Comparison of ENCODE assay signal across 19 cellular contexts in genomic region chr3:139283301-139283700, GRCh38.
A peak's percentile ranks its signal among the peaks of the same experiment; 100 is the strongest.
DNase-seq lines count a peak whose midpoint lies in the region; ATAC-seq and TF ChIP-seq lines count a peak whose summit lies in the region.
"Had no signal": no experiment of that assay in that cellular context is flagged by ENCODE, and none has a peak within 500 bp of the region (broad histone marks: within the 10 kb centered on the region; RNA-seq: fewer than 3 reads in every experiment).

No MANE protein-coding gene starts in this region.

- H2BK12ac ChIP-seq in mesenchymal stem cell (ENCODE audit: low read length in 2 of 2) (no peak overlapping the region), neuronal stem cell (ENCODE audit: low read length) (no peak overlapping the region), trophoblast cell (ENCODE audit: low read length) (no peak overlapping the region)

- H2BK20ac ChIP-seq in IMR-90 (ENCODE audit: low read depth, low read length): no peak overlapping the region

- H4K8ac ChIP-seq in IMR-90 (ENCODE audit: low read depth in 2 of 2, low read length in 2 of 2) (no peak overlapping the region), mesenchymal stem cell (ENCODE audit: low read length) (peak overlapping the region; percentile 14), neuronal stem cell (ENCODE audit: low read depth, low read length) (no peak overlapping the region), trophoblast cell (ENCODE audit: low read depth, low read length) (no peak overlapping the region)

- H2BK5ac ChIP-seq in IMR-90 (ENCODE audit: low read depth, low read length, poor library complexity, severe bottlenecking) (no peak overlapping the region), mesenchymal stem cell (ENCODE audit: low read depth, low read length, poor library complexity, severe bottlenecking) (no peak overlapping the region), neuronal stem cell (ENCODE audit: low read length) (no peak overlapping the region), trophoblast cell (ENCODE audit: low read depth, low read length, poor library complexity) (no peak overlapping the region)

- no peak overlapping the region for H2AFZ ChIP-seq in HCT116 (ENCODE audit: low read depth, low read length, poor library complexity, severe bottlenecking)
- H2AFZ ChIP-seq in IMR-90 (replicated peaks; ENCODE audit: low read length, poor library complexity): no peak overlapping the region
- no peak overlapping the region for H2AFZ ChIP-seq in mesenchymal stem cell (ENCODE audit: low read depth, low read length)
- no peak overlapping the region for H2AFZ ChIP-seq in neuronal stem cell (ENCODE audit: low read length)
- H2AFZ ChIP-seq in trophoblast cell (ENCODE audit: insufficient read depth, low read length, poor library complexity): no peak overlapping the region

- TF ChIP-seq POLR2A in HCT116 (IDR thresholded peaks at IDR 0.05; ENCODE audit: borderline replicate concordance, extremely low read depth, insufficient read depth, insufficient read length): no peak
- TF ChIP-seq POLR2A in IMR-90 (IDR thresholded peaks at IDR 0.05; ENCODE audit: low read depth, low read length): no peak

- H4K5ac ChIP-seq in IMR-90 (ENCODE audit: low read depth, low read length): no peak overlapping the region

- dilution Hi-C loops in IMR-90 (cut with HindIII; ENCODE audit: low sequenced_read_pairs, unreplicated experiment): no loop called here

- H2BK120ac ChIP-seq in IMR-90 (ENCODE audit: low read depth, low read length) (no peak overlapping the region), mesenchymal stem cell (ENCODE audit: low read depth, low read length) (no peak overlapping the region), neuronal stem cell (ENCODE audit: low read depth, low read length) (no peak overlapping the region), trophoblast cell (ENCODE audit: insufficient read depth, low read length, poor library complexity) (no peak overlapping the region)

- no peak for TF ChIP-seq CTCF in HCT116 (IDR thresholded peaks at IDR 0.05 in 2 of 3, conservative IDR thresholded peaks at IDR 0.05 in 1 of 3; ENCODE audit: borderline replicate concordance in 1 of 3, insufficient read depth in 1 of 3, low read depth in 2 of 3, low read length in 2 of 3)
- TF ChIP-seq CTCF in IMR-90 (conservative IDR thresholded peaks at IDR 0.05; ENCODE audit: low read depth, low read length): no peak
- TF ChIP-seq CTCF in foreskin fibroblast (IDR thresholded peaks at IDR 0.05; ENCODE audit: low read depth, low read length): no peak

- H3K79me2 ChIP-seq in HCT116 (ENCODE audit: insufficient read depth, low read length) (no peaks in the 10 kb centered on the region), trophoblast cell (ENCODE audit: control insufficient read depth, insufficient read depth, low read length, poor library complexity) (no peaks in the 10 kb centered on the region)

- H3K4ac ChIP-seq in IMR-90 (ENCODE audit: low read depth, low read length): no peak overlapping the region
- no peak overlapping the region for H3K4ac ChIP-seq in mesenchymal stem cell (ENCODE audit: low read depth in 1 of 2, low read length in 2 of 2)
- no peak overlapping the region for H3K4ac ChIP-seq in neuronal stem cell (ENCODE audit: low read length)
- no peak overlapping the region for H3K4ac ChIP-seq in trophoblast cell (ENCODE audit: low read depth, low read length)

- no peak overlapping the region for H3K56ac ChIP-seq in IMR-90 (ENCODE audit: extremely low read depth, insufficient read depth, low read length)

- no peaks in the 10 kb centered on the region; the same call in 1 of the 2 replicates for H3K9me1 ChIP-seq in IMR-90 (ENCODE audit: insufficient read depth, low read length)

- H3K23ac ChIP-seq in IMR-90 (ENCODE audit: low read depth, low read length): no peak overlapping the region
- no peak overlapping the region for H3K23ac ChIP-seq in mesenchymal stem cell (ENCODE audit: low read length in 2 of 2)
- H3K23ac ChIP-seq in neuronal stem cell (ENCODE audit: low read depth, low read length, poor library complexity): no peak overlapping the region
- H3K23ac ChIP-seq in trophoblast cell (ENCODE audit: low read length): no peak overlapping the region

- H3K27ac ChIP-seq in HCT116 (ENCODE audit: low read depth, low read length) (no peak overlapping the region), IMR-90 (ENCODE audit: insufficient read depth, low read length) (no peak overlapping the region), mesenchymal stem cell (ENCODE audit: low read length, poor library complexity, severe bottlenecking) (no peak overlapping the region), neuronal stem cell (replicated peaks; ENCODE audit: low read length) (no peak overlapping the region), trophoblast cell (ENCODE audit: low read depth, low read length) (no peak overlapping the region)

- no peak overlapping the region for H3K4me2 ChIP-seq in HCT116 (ENCODE audit: low read length)
- H3K4me2 ChIP-seq in IMR-90 (ENCODE audit: low read depth, low read length): no peak overlapping the region
- no peak overlapping the region for H3K4me2 ChIP-seq in mesenchymal stem cell (ENCODE audit: low read length, poor library complexity, severe bottlenecking)
- no peak overlapping the region for H3K4me2 ChIP-seq in neuronal stem cell (ENCODE audit: insufficient read depth, low read length, poor library complexity, severe bottlenecking)
- H3K4me2 ChIP-seq in trophoblast cell (ENCODE audit: low read length): no peak overlapping the region

- H3K27me3 ChIP-seq in HCT116 (ENCODE audit: insufficient read depth, low read length): no peaks in the 10 kb centered on the region
- H3K27me3 ChIP-seq in IMR-90 (ENCODE audit: control insufficient read depth, insufficient read depth, low read length): peaks cover 3% of the 10 kb centered on the region; the same call in 1 of the 2 replicates
- H3K27me3 ChIP-seq in mesenchymal stem cell (ENCODE audit: control insufficient read depth in 1 of 2, insufficient read depth in 1 of 2, low read length in 2 of 2): no peaks in the 10 kb centered on the region
- peaks cover 0 to 2% (median 0%) of the 10 kb centered on the region in 3 experiments for H3K27me3 ChIP-seq in neuronal stem cell (ENCODE audit: control insufficient read depth in 3 of 3, insufficient read depth in 3 of 3, low read depth in 1 of 3, low read length in 3 of 3)
- H3K27me3 ChIP-seq in HAP-1 (ENCODE audit: low read depth): no peaks in the 10 kb centered on the region
- no peaks in the 10 kb centered on the region for H3K27me3 ChIP-seq in trophoblast cell (ENCODE audit: insufficient read depth, low read length)
- H3K27me3 ChIP-seq: BE2C had no signal

- no CpG with 5 or more reads among the region's 4 CpGs for WGBS in IMR-90 (ENCODE audit: extremely low coverage in 2 of 2, insufficient read length in 1 of 2), 2 experiments
- 79% methylated on average over 4 of the region's 4 CpGs for WGBS in mesenchymal stem cell
- WGBS in neuronal stem cell (ENCODE audit: extremely low coverage in 2 of 2, insufficient read length in 2 of 2, insufficient replicate concordance in 1 of 2), 2 donors: no CpG with 5 or more reads among the region's 4 CpGs
- WGBS in trophoblast cell (ENCODE audit: extremely low coverage, insufficient coverage, insufficient read length): no CpG with 5 or more reads among the region's 4 CpGs

- H3K9ac ChIP-seq in HCT116 (ENCODE audit: low read length) (no peak overlapping the region), IMR-90 (ENCODE audit: low read depth, low read length) (no peak overlapping the region), mesenchymal stem cell (ENCODE audit: low read length) (no peak overlapping the region), neuronal stem cell (ENCODE audit: low read depth, low read length, poor library complexity) (no peak overlapping the region), trophoblast cell (ENCODE audit: low read length) (no peak overlapping the region)

- H3K9me3 ChIP-seq in HCT116 (ENCODE audit: control insufficient read depth in 1 of 2, insufficient read depth in 1 of 2, low read depth in 1 of 2, low read length in 2 of 2) (no peaks in the 10 kb centered on the region), IMR-90 (ENCODE audit: control insufficient read depth, insufficient read depth, low read length) (no peaks in the 10 kb centered on the region), mesenchymal stem cell (ENCODE audit: control insufficient read depth, low read length) (no peaks in the 10 kb centered on the region), neuronal stem cell (replicated peaks in 1 of 2; ENCODE audit: control insufficient read depth in 2 of 2, insufficient read depth in 1 of 2, low read depth in 1 of 2, low read length in 2 of 2) (no peaks in the 10 kb centered on the region), HAP-1 (no peaks in the 10 kb centered on the region), trophoblast cell (ENCODE audit: insufficient read depth, low read depth, low read length) (peaks cover 4% of the 10 kb centered on the region)
- H3K9me3 ChIP-seq: BE2C had no signal

- TF ChIP-seq RAD21 in HCT116 (IDR thresholded peaks at IDR 0.05; ENCODE audit: low read depth): no peak
- TF ChIP-seq RAD21 in IMR-90 (IDR thresholded peaks at IDR 0.05; ENCODE audit: low read length): no peak

- no peaks in the 10 kb centered on the region for H3K36me3 ChIP-seq in HCT116 (ENCODE audit: control insufficient read depth in 1 of 2, insufficient read depth in 2 of 2, low read length in 2 of 2)
- H3K36me3 ChIP-seq in IMR-90 (ENCODE audit: control insufficient read depth, insufficient read depth, low read length): no peaks in the 10 kb centered on the region
- H3K36me3 ChIP-seq in mesenchymal stem cell (ENCODE audit: control insufficient read depth in 1 of 2, insufficient read depth in 2 of 2, low read depth in 1 of 2, low read length in 2 of 2): no peaks in the 10 kb centered on the region
- no peaks in the 10 kb centered on the region for H3K36me3 ChIP-seq in neuronal stem cell (replicated peaks in 1 of 2; ENCODE audit: control insufficient read depth in 2 of 2, insufficient read depth in 2 of 2, low read length in 2 of 2)
- H3K36me3 ChIP-seq in HAP-1 (replicated peaks): no peaks in the 10 kb centered on the region
- H3K36me3 ChIP-seq in trophoblast cell (ENCODE audit: control insufficient read depth in 1 of 2, insufficient read depth in 2 of 2, low read length in 2 of 2): no peaks in the 10 kb centered on the region
- H3K36me3 ChIP-seq: BE2C had no signal

- H3K18ac ChIP-seq in IMR-90 (ENCODE audit: low read depth, low read length) (no peak overlapping the region), mesenchymal stem cell (ENCODE audit: low read depth in 1 of 2, low read length in 2 of 2) (no peak overlapping the region), neuronal stem cell (ENCODE audit: low read length) (peak overlapping the region; percentile 62), trophoblast cell (ENCODE audit: low read length) (no peak overlapping the region)

- H3K4me1 ChIP-seq in HCT116 (ENCODE audit: control insufficient read depth in 1 of 2, insufficient read depth in 2 of 2, low read length in 2 of 2) (peaks cover 4 to 41% of the 10 kb centered on the region in 2 experiments; a peak in 2 of 4 replicates), IMR-90 (ENCODE audit: control insufficient read depth, insufficient read depth, low read length) (peaks cover under 1% of the 10 kb centered on the region; the same call in 1 of the 2 replicates), mesenchymal stem cell (ENCODE audit: control insufficient read depth, insufficient read depth, low read depth, low read length) (peaks cover 2% of the 10 kb centered on the region), neuronal stem cell (ENCODE audit: control insufficient read depth in 2 of 2, insufficient read depth in 1 of 2, low read depth in 1 of 2, low read length in 2 of 2) (no peaks in the 10 kb centered on the region), HAP-1 (no peaks in the 10 kb centered on the region), trophoblast cell (ENCODE audit: control insufficient read depth in 1 of 2, insufficient read depth in 2 of 2, low read length in 2 of 2) (no peaks in the 10 kb centered on the region)
- H3K4me1 ChIP-seq: BE2C had no signal

- H2BK15ac ChIP-seq in IMR-90 (ENCODE audit: low read depth, low read length) (no peak overlapping the region), mesenchymal stem cell (ENCODE audit: low read depth, poor library complexity, severe bottlenecking) (no peak overlapping the region), neuronal stem cell (ENCODE audit: low read length) (no peak overlapping the region)

- ATAC-seq in HCT116 (no peak), IMR-90 (ENCODE audit: low read depth) (no peak)
- ATAC-seq: GM12878 had no signal

- no peaks in the 10 kb centered on the region for H3K9me2 ChIP-seq in HCT116 (ENCODE audit: insufficient read depth)

- no peak overlapping the region for H3K4me3 ChIP-seq in HCT116 (replicated peaks in 1 of 2; ENCODE audit: low read depth in 1 of 2, low read length in 2 of 2)
- no peak overlapping the region for H3K4me3 ChIP-seq in IMR-90 (ENCODE audit: insufficient read depth, low read depth, low read length)
- H3K4me3 ChIP-seq in mesenchymal stem cell (ENCODE audit: insufficient read depth in 1 of 2, low read depth in 1 of 2, low read length in 2 of 2): no peak overlapping the region
- H3K4me3 ChIP-seq in neuronal stem cell (ENCODE audit: low read length in 2 of 2): no peak overlapping the region
- no peak overlapping the region for H3K4me3 ChIP-seq in HAP-1
- H3K4me3 ChIP-seq in foreskin fibroblast (ENCODE audit: low read depth in 1 of 2, low read length in 2 of 2): peak overlapping the region in 1 of 2 donors; percentile 38
- H3K4me3 ChIP-seq in trophoblast cell (ENCODE audit: low read depth, low read length): no peak overlapping the region
- H3K4me3 ChIP-seq: GM12878 had no signal

- in situ Hi-C loops in IMR-90 (cut with MboI; ENCODE audit: low sequenced_read_pairs): no loop called here
- in situ Hi-C loops in HAP-1 (cut with MboI; ENCODE audit: low sequenced_read_pairs): no loop called here

- CTCF ChIA-PET in HCT116 (lab: Charles Lee) (no interaction called here), IMR-90 (lab: Yijun Ruan, JAX) (no interaction called here)

- H4K20me1 ChIP-seq in HCT116 (ENCODE audit: insufficient read depth) (no peaks in the 10 kb centered on the region), IMR-90 (ENCODE audit: insufficient read depth, low read length) (no peaks in the 10 kb centered on the region)

- POLR2A ChIA-PET in HCT116 (lab: Charles Lee): no interaction called here
- POLR2A ChIA-PET in IMR-90 (lab: Charles Lee; ENCODE audit: unreplicated experiment): no interaction called here

- H4K91ac ChIP-seq in IMR-90 (ENCODE audit: insufficient read depth, low read depth, low read length): no peak overlapping the region
- no peak overlapping the region for H4K91ac ChIP-seq in mesenchymal stem cell (ENCODE audit: low read length)
- H4K91ac ChIP-seq in neuronal stem cell (ENCODE audit: low read depth, low read length, poor library complexity): no peak overlapping the region
- no peak overlapping the region for H4K91ac ChIP-seq in trophoblast cell (ENCODE audit: low read depth, low read length)

- no peak overlapping the region for H3K14ac ChIP-seq in IMR-90 (replicated peaks; ENCODE audit: low read depth, low read length)
- no peak overlapping the region for H3K14ac ChIP-seq in mesenchymal stem cell (ENCODE audit: low read length in 2 of 2)
- H3K14ac ChIP-seq in neuronal stem cell (ENCODE audit: low read length): no peak overlapping the region
- H3K14ac ChIP-seq in trophoblast cell (ENCODE audit: low read length): no peak overlapping the region

- H2AK9ac ChIP-seq in IMR-90 (replicated peaks; ENCODE audit: low read depth, low read length, poor library complexity): peak overlapping the region; percentile 21

- H3K79me1 ChIP-seq in IMR-90 (ENCODE audit: low read depth in 1 of 2, low read length in 2 of 2) (no peaks in the 10 kb centered on the region), mesenchymal stem cell (replicated peaks; ENCODE audit: low read length, poor library complexity, severe bottlenecking) (no peaks in the 10 kb centered on the region), neuronal stem cell (ENCODE audit: low read depth, low read length) (no peaks in the 10 kb centered on the region), trophoblast cell (ENCODE audit: low read length) (no peaks in the 10 kb centered on the region)

- RAD21 ChIA-PET in HCT116 (lab: Charles Lee; ENCODE audit: low non-redundant PET in 1 of 2, low total read pairs in 2 of 2, uncharacterized antibody in 2 of 2, unreplicated experiment in 2 of 2): no interaction called here

- no peak overlapping the region for H2AK5ac ChIP-seq in IMR-90 (ENCODE audit: low read depth, low read length)
- H2AK5ac ChIP-seq in mesenchymal stem cell (ENCODE audit: low read length, severe bottlenecking): no peak overlapping the region
- H2AK5ac ChIP-seq in neuronal stem cell (ENCODE audit: low read depth, low read length): no peak overlapping the region
- no peak overlapping the region for H2AK5ac ChIP-seq in trophoblast cell (ENCODE audit: low read length)

- TSS peak; percentile 24 for BruUV-seq in HCT116 (replicated peaks; lab: Mats Ljungman, UMichigan)
- BruUV-seq in IMR-90 (replicated peaks; lab: Mats Ljungman, UMichigan): no TSS peak

- H4K12ac ChIP-seq in trophoblast cell (ENCODE audit: low read depth, low read length): no peak overlapping the region

- no peak for DNase-seq in HCT116 (ENCODE audit: low read depth, low spot score)
- DNase-seq in IMR-90: no peak
- DNase-seq in mesenchymal stem cell: no peak
- no peak for DNase-seq in neuronal stem cell (ENCODE audit: low spot score)
- DNase-seq in HAP-1 (ENCODE audit: low spot score in 2 of 2): no peak
- DNase-seq in foreskin fibroblast: no peak
- DNase-seq in NCI-H2196 (lab: John Stamatoyannopoulos, UW; ENCODE audit: unreplicated experiment): no peak
- no peak for DNase-seq in trophoblast cell
- DNase-seq: BE2C; C1 segment of cervical spinal cord; CD4-positive, CD25-positive, alpha-beta regulatory T cell; CD8-positive, alpha-beta memory T cell; COR-L47; DMS 273 treated with DMSO at 0.1 percent for 48 hours; DMS53; DND-41; EL; H9 had no signal

- intact Hi-C loops in HCT116 (cut with micrococcal nuclease) (no loop called here), IMR-90 (cut with micrococcal nuclease) (no loop called here)
